ENCODE assay signal across 8 cellular contexts in genomic region chr16:89308391-89309333, GRCh38.
DNase-seq lines count a peak whose midpoint lies in the region; TF ChIP-seq lines count a peak whose summit lies in the region.

No MANE protein-coding gene starts in this region.

- no peak overlapping the region for H3K27ac ChIP-seq in SK-N-SH (ENCODE audit: low read depth in 2 of 2, low read length in 1 of 2)

- no peak overlapping the region for H3K4me3 ChIP-seq in GM06990 (replicated peaks; ENCODE audit: low read depth, low read length)
- H3K4me3 ChIP-seq in SK-N-SH (ENCODE audit: low read depth in 2 of 2, low read length in 1 of 2) = no peak overlapping the region

- H3K36me3 Mint-ChIP-seq in osteocyte (ENCODE audit: unreplicated experiment) = peaks cover 9% of the 10 kb centered on the region

- POLR2A ChIA-PET in SK-N-SH (lab: Yijun Ruan, JAX) = no interaction called here

- CTCF ChIA-PET in SK-N-SH (lab: Yijun Ruan, JAX) = interaction anchor here (0.9 to 4.4 kb wide), 5 partner anchors 10 to 201 kb away, joined by 3 to 18 read pairs (median 4); no protein-coding TSS in a partner anchor

- H3K9me3 Mint-ChIP-seq in osteocyte (ENCODE audit: unreplicated experiment) = no peaks in the 10 kb centered on the region

- DNase-seq in GM06990 (ENCODE audit: extremely low read depth, insufficient read length) (no peak), SK-N-SH (peak; percentile 68), dermis blood vessel endothelial cell (peak; percentile 51), osteocyte (ENCODE audit: extremely low spot score, unreplicated experiment) (no peak), NCI-H2171 (lab: John Stamatoyannopoulos, UW) (no peak), NCI-H82 (lab: John Stamatoyannopoulos, UW) (no peak), NCI-H2171 treated with DMSO at 0.1 percent for 48 hours (lab: John Stamatoyannopoulos, UW) (no peak)
- no peak for DNase-seq in NK-92 treated with Interleukin-12 subunit alpha and Interleukin-12 subunit beta, amount 100 ng/mL, for 24 hours (lab: John Stamatoyannopoulos, UW)

- no peaks in the 10 kb centered on the region for H3K27me3 ChIP-seq in GM06990 (replicated peaks; ENCODE audit: control insufficient read depth, insufficient read depth, low read length)
- no peaks in the 10 kb centered on the region for H3K27me3 ChIP-seq in SK-N-SH (ENCODE audit: insufficient read depth)

- no peak overlapping the region for H3K4me3 Mint-ChIP-seq in osteocyte (ENCODE audit: unreplicated experiment)

- H3K79me2 ChIP-seq in SK-N-SH (ENCODE audit: insufficient read depth) = peaks cover 85% of the 10 kb centered on the region

- TF ChIP-seq CTCF in GM06990 (IDR thresholded peaks at IDR 0.05; ENCODE audit: insufficient read depth, low read length, poor library complexity, severe bottlenecking) (peak; percentile 46), SK-N-SH (IDR thresholded peaks at IDR 0.05) (peak; percentile 59), osteocyte (IDR thresholded peaks at IDR 0.05) (peak; percentile 52)

- 97% methylated on average over 25 of the region's 30 CpGs for WGBS in SK-N-SH (ENCODE audit: low lambda C conversion rate)

- H3K4me1 ChIP-seq in SK-N-SH (ENCODE audit: control insufficient read depth in 1 of 2, insufficient read depth in 2 of 2, low read depth in 1 of 2, low read length in 1 of 2) = peaks cover 0 to 2% of the 10 kb centered on the region in 2 experiments; a peak in 1 of 4 replicates

- H3K4me2 ChIP-seq in SK-N-SH = no peak overlapping the region

- H3K4me1 Mint-ChIP-seq in osteocyte (ENCODE audit: unreplicated experiment) = peaks cover 13% of the 10 kb centered on the region

- no peak overlapping the region for H2AFZ ChIP-seq in SK-N-SH (ENCODE audit: low read depth)

- H3K9me3 ChIP-seq in SK-N-SH = no peaks in the 10 kb centered on the region

- TF ChIP-seq RAD21 in SK-N-SH (IDR thresholded peaks at IDR 0.05; ENCODE audit: low read length) = 0 out of 2 replicates have a peak, but pooled peaks have one; percentile 3

- no peak overlapping the region for H3K9ac ChIP-seq in SK-N-SH

- H3K9me2 ChIP-seq in SK-N-SH = no peaks in the 10 kb centered on the region

- peaks cover 35% of the 10 kb centered on the region for H3K36me3 ChIP-seq in GM06990 (ENCODE audit: control insufficient read depth, insufficient read depth, low read length)
- H3K36me3 ChIP-seq in SK-N-SH (replicated peaks in 1 of 2; ENCODE audit: control insufficient read depth in 1 of 2, insufficient read depth in 2 of 2, low read length in 1 of 2) = peaks cover 16 to 33% of the 10 kb centered on the region in 2 experiments

- H3K27me3 Mint-ChIP-seq in osteocyte (ENCODE audit: unreplicated experiment) = no peaks in the 10 kb centered on the region

- H3K27ac Mint-ChIP-seq in osteocyte (ENCODE audit: unreplicated experiment) = peak overlapping the region; percentile 7

- TF ChIP-seq EP300 in SK-N-SH (IDR thresholded peaks at IDR 0.05; ENCODE audit: borderline replicate concordance in 1 of 2, low read depth in 1 of 2, low read length in 1 of 2) = no peak

- no peaks in the 10 kb centered on the region for H3F3A ChIP-seq in SK-N-SH (replicated peaks; ENCODE audit: insufficient read depth)

- H4K20me1 ChIP-seq in SK-N-SH (ENCODE audit: insufficient read depth) = peaks cover 53% of the 10 kb centered on the region

TF ChIP-seq in SK-N-SH, 30 proteins besides CTCF, POLR2A, EP300 and RAD21:
- TF ChIP-seq USF1 (IDR thresholded peaks at IDR 0.05; ENCODE audit: borderline replicate concordance, low read depth) (no peak), SMC3 (IDR thresholded peaks at IDR 0.05; ENCODE audit: low read depth, low read length) (no peak), TEAD4 (IDR thresholded peaks at IDR 0.05; ENCODE audit: borderline replicate concordance, insufficient read depth) (no peak), GABPA (IDR thresholded peaks at IDR 0.05; ENCODE audit: low read depth) (no peak), EZH2phosphoT487 (IDR thresholded peaks at IDR 0.05; ENCODE audit: borderline replicate concordance, low read depth) (no peak), RXRA (IDR thresholded peaks at IDR 0.05; ENCODE audit: borderline replicate concordance, low read depth) (no peak), MXI1 (IDR thresholded peaks at IDR 0.05; ENCODE audit: low read depth, low read length) (no peak), GATA2 (CRISPR knock-in tag; IDR thresholded peaks at IDR 0.05) (no peak), ELF1 (IDR thresholded peaks at IDR 0.05) (no peak), JUND (IDR thresholded peaks at IDR 0.05) (no peak), RCOR1 (IDR thresholded peaks at IDR 0.05; ENCODE audit: low read length) (no peak), IRF3 (IDR thresholded peaks at IDR 0.05; ENCODE audit: low read depth, low read length) (no peak)

Comparison
In these comparisons a context has a peak if more than half of its experiments do, and no peak if none do; other contexts are left out.
1. DNase-seq: peak in SK-N-SH (single experiment) and dermis blood vessel endothelial cell (single experiment); none in GM06990 (single experiment), osteocyte (single experiment), NCI-H2171 (single experiment), NK-92 treated with Interleukin-12 subunit alpha and Interleukin-12 subunit beta, amount 100 ng/mL, for 24 hours (single experiment), NCI-H82 (single experiment) and NCI-H2171 treated with DMSO at 0.1 percent for 48 hours (single experiment).
2. Peak in every context shown above with its lines, with median percentiles within 50 percentile points of each other: CTCF ChIP-seq.